ENCODE assay signal across 8 cellular contexts in the genomic region with DNA sequence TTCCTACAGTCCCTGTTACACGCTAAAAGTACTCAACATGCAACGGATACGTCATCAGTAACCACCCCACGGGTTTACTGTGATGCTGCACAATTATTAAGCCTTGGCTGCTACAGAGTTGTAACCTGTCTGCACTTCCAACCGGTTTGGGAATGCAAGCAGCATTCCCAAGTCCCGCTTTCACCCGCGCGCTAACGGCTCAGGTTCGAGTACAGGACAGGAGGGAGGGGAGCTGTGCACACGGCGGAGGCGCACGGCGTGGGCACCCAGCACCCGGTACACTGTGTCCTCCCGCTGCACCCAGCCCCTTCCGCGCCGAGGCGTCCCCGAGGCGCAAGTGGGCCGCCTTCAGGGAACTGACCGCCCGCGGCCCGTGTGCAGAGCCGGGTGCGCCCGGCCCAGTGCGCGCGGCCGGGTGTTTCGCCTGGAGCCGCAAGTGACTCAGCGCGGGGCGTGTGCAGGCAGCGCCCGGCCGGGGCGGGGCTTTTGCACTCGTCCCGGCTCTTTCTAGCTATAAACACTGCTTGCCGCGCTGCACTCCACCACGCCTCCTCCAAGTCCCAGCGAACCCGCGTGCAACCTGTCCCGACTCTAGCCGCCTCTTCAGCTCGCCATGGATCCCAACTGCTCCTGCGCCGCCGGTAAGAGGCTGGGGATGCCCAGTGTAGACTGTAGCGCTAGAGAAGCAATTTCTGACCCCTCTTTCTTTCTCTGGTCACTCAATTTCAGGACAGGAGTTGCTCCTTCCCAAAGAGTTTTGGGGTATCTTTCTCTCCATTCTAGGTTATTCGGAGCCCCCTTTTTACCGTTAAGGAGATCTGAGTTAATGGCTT. TPM values are rescaled to one million over a fixed set of nuclear protein-coding genes. Genes with fewer than 3 reads are reported as not detected.
DNase-seq lines count a peak whose midpoint lies in the region; ATAC-seq and TF ChIP-seq lines count a peak whose summit lies in the region.

A gene (plus strand): TSS at position 542 of the 833 bp plus-strand sequence. CDS start 72 bp downstream, at position 614.

- ATAC-seq in CD4-positive, alpha-beta T cell (ENCODE audit: poor library complexity) = peak; percentile 72
- ATAC-seq in GM19438 (IDR thresholded peaks at IDR 0.05; ENCODE audit: low read depth, unreplicated experiment) (peak; percentile 82), HG03571 (IDR thresholded peaks at IDR 0.05; ENCODE audit: unreplicated experiment) (peak; percentile 88), lower lobe of right lung (peak; percentile 89 to 94)
- peak; percentile 77 for ATAC-seq in activated CD8-positive, alpha-beta T cell treated with anti-CD3 and anti-CD28 coated beads for 36 hours

- H3K9me3 Mint-ChIP-seq in CD4-positive, alpha-beta T cell = no peaks in the 10 kb centered on the region
- no peaks in the 10 kb centered on the region for H3K9me3 Mint-ChIP-seq in activated CD8-positive, alpha-beta T cell treated with anti-CD3 and anti-CD28 coated beads for 36 hours

- H3K27ac ChIP-seq in CD4-positive, alpha-beta T cell (ENCODE audit: low read depth, low read length) = peak within 1 kb of the TSS; percentile 71
- H3K27ac ChIP-seq in duodenal mucosa (ENCODE audit: low read depth, low read length) (peak within 1 kb of the TSS; percentile 90), lower lobe of right lung (peak within 1 kb of the TSS; percentile 96)

- CTCF ChIA-PET in CD4-positive, alpha-beta T cell (lab: Charles Lee) = interaction anchor here (1.8 to 2.8 kb wide), 2 partner anchors 94 kb away, joined by 4 to 16 read pairs; no protein-coding TSS in a partner anchor
- CTCF ChIA-PET in activated CD8-positive, alpha-beta T cell treated with anti-CD3 and anti-CD28 coated beads for 36 hours (lab: Charles Lee) = interaction anchor here (1.3 to 1.7 kb wide), 3 partner anchors 8 to 93 kb away, joined by 4 to 5 read pairs (median 4); a partner anchor contains a TSS

- no peak for TF ChIP-seq CTCF in CD4-positive, alpha-beta T cell (IDR thresholded peaks at IDR 0.05)
- no peak for TF ChIP-seq CTCF in activated CD8-positive, alpha-beta T cell treated with anti-CD3 and anti-CD28 coated beads for 36 hours (IDR thresholded peaks at IDR 0.05)
- no peak for TF ChIP-seq CTCF in lower lobe of right lung (IDR thresholded peaks at IDR 0.05)

- H3K27me3 Mint-ChIP-seq in CD4-positive, alpha-beta T cell = no peaks in the 10 kb centered on the region
- no peaks in the 10 kb centered on the region for H3K27me3 Mint-ChIP-seq in activated CD8-positive, alpha-beta T cell treated with anti-CD3 and anti-CD28 coated beads for 36 hours

- H3K36me3 Mint-ChIP-seq in CD4-positive, alpha-beta T cell (ENCODE audit: low read depth) = no peaks in the 10 kb centered on the region
- peaks cover 2% of the 10 kb centered on the region for H3K36me3 Mint-ChIP-seq in activated CD8-positive, alpha-beta T cell treated with anti-CD3 and anti-CD28 coated beads for 36 hours (ENCODE audit: low read depth)

- no peaks in the 10 kb centered on the region for H3K27me3 ChIP-seq in CD4-positive, alpha-beta T cell (ENCODE audit: control insufficient read depth, insufficient read depth, low read length)
- H3K27me3 ChIP-seq in duodenal mucosa (ENCODE audit: control insufficient read depth in 1 of 2, insufficient read depth in 2 of 2, low read length in 2 of 2) = no peaks in the 10 kb centered on the region
- no peaks in the 10 kb centered on the region for H3K27me3 ChIP-seq in lower lobe of right lung (ENCODE audit: low read depth)

- peak within 1 kb of the TSS; percentile 85 to 95 for H3K4me3 ChIP-seq in duodenal mucosa (ENCODE audit: low read depth in 1 of 2, low read length in 2 of 2)
- peak within 1 kb of the TSS; percentile 72 for H3K4me3 ChIP-seq in lower lobe of right lung

- peaks cover 57% of the 10 kb centered on the region for H3K4me1 Mint-ChIP-seq in CD4-positive, alpha-beta T cell (ENCODE audit: low read depth)
- peaks cover 56% of the 10 kb centered on the region for H3K4me1 Mint-ChIP-seq in activated CD8-positive, alpha-beta T cell treated with anti-CD3 and anti-CD28 coated beads for 36 hours (ENCODE audit: low read depth)

- H3K36me3 ChIP-seq in duodenal mucosa (ENCODE audit: control insufficient read depth in 1 of 2, insufficient read depth in 2 of 2, low read length in 2 of 2) = no peaks in the 10 kb centered on the region
- no peaks in the 10 kb centered on the region for H3K36me3 ChIP-seq in lower lobe of right lung

- DNase-seq in CD4-positive, alpha-beta T cell = peak; percentile 69 to 88 (median 82)
- peak; percentile 95 for DNase-seq in NCI-H774 (lab: John Stamatoyannopoulos, UW)
- peak; percentile 97 for DNase-seq in activated CD8-positive, alpha-beta T cell treated with anti-CD3 and anti-CD28 coated beads for 36 hours
- DNase-seq in lower lobe of right lung = peak; percentile 98
- DNase-seq in stimulated activated CD4-positive, alpha-beta T cell treated with anti-CD3 and anti-CD28 coated beads, TNF-alpha, amount 100 ng/mL, for 24 hours (ENCODE audit: low read depth in 3 of 3) = peak; percentile 82 to 91 (median 84)

- intact Hi-C loops in CD4-positive, alpha-beta T cell (cut with DNase I, micrococcal nuclease) = loop anchor here (1.0 to 2.0 kb wide), 2 partner anchors 17 to 74 kb away; a partner anchor contains a TSS
- intact Hi-C loops in activated CD8-positive, alpha-beta T cell treated with anti-CD3 and anti-CD28 coated beads for 36 hours (cut with micrococcal nuclease) = no loop called here
- intact Hi-C loops in lower lobe of right lung (cut with DNase I) = no loop called here

- POLR2A ChIA-PET in CD4-positive, alpha-beta T cell (lab: Charles Lee) = interaction anchor here (0.7 to 3.7 kb wide), 13 partner anchors 9 to 157 kb away, joined by 3 to 26 read pairs (median 7); a partner anchor contains a TSS
- POLR2A ChIA-PET in activated CD8-positive, alpha-beta T cell treated with anti-CD3 and anti-CD28 coated beads for 36 hours (lab: Charles Lee) = interaction anchor here (1.0 to 1.9 kb wide), 5 partner anchors 11 to 94 kb away, joined by 3 to 10 read pairs (median 3); a partner anchor contains a TSS

- peak within 1 kb of the TSS; percentile 98 for H3K4me3 Mint-ChIP-seq in CD4-positive, alpha-beta T cell
- H3K4me3 Mint-ChIP-seq in activated CD8-positive, alpha-beta T cell treated with anti-CD3 and anti-CD28 coated beads for 36 hours = peak within 1 kb of the TSS; percentile 81

- H3K9me3 ChIP-seq in CD4-positive, alpha-beta T cell (ENCODE audit: control insufficient read depth, low read length) = no peaks in the 10 kb centered on the region
- H3K9me3 ChIP-seq in duodenal mucosa (ENCODE audit: control insufficient read depth in 1 of 2, low read length in 2 of 2) (no peaks in the 10 kb centered on the region), lower lobe of right lung (no peaks in the 10 kb centered on the region)

- H3K27ac Mint-ChIP-seq in CD4-positive, alpha-beta T cell = peak within 1 kb of the TSS; percentile 96
- peak within 1 kb of the TSS; percentile 94 for H3K27ac Mint-ChIP-seq in activated CD8-positive, alpha-beta T cell treated with anti-CD3 and anti-CD28 coated beads for 36 hours

- peak within 1 kb of the TSS; percentile 81 to 89 for H3K9ac ChIP-seq in duodenal mucosa (ENCODE audit: low read depth in 1 of 2, low read length in 2 of 2)

- H3K4me1 ChIP-seq in duodenal mucosa (ENCODE audit: control insufficient read depth in 1 of 2, insufficient read depth in 2 of 2, low read length in 2 of 2) = peaks cover 19 to 44% of the 10 kb centered on the region in 2 donors
- H3K4me1 ChIP-seq in lower lobe of right lung = peaks cover 55% of the 10 kb centered on the region

RNA-seq across cellular contexts. Expression of the gene that starts here (rescaled TPM):
- 10 to 100 TPM; 47.1 to 50.8 TPM for total RNA-seq in CD4-positive, alpha-beta T cell
- total RNA-seq in activated CD8-positive, alpha-beta T cell treated with anti-CD3 and anti-CD28 coated beads for 36 hours = 100 to 1,000 TPM; 141 to 144 TPM
- 223 TPM for total RNA-seq in lower lobe of right lung

Comparison
In these comparisons a context has a peak if more than half of its experiments do, and no peak if none do; other contexts are left out.
1. Peak in every context shown above with its lines: DNase-seq, ATAC-seq, H3K4me3 ChIP-seq and H3K27ac ChIP-seq.
2. intact Hi-C loops: an anchor here in CD4-positive, alpha-beta T cell (1.0 to 2.0 kb wide); none called in activated CD8-positive, alpha-beta T cell treated with anti-CD3 and anti-CD28 coated beads for 36 hours and lower lobe of right lung.